ENCODE assay signal across 21 cellular contexts in the genomic region with DNA sequence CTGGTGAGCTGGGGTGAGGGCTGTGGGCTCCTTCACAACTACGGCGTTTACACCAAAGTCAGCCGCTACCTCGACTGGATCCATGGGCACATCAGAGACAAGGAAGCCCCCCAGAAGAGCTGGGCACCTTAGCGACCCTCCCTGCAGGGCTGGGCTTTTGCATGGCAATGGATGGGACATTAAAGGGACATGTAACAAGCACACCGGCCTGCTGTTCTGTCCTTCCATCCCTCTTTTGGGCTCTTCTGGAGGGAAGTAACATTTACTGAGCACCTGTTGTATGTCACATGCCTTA. TPM values are rescaled to one million over a fixed set of nuclear protein-coding genes. Genes with fewer than 3 reads are reported as not detected.
DNase-seq lines count a peak whose midpoint lies in the region; ATAC-seq and TF ChIP-seq lines count a peak whose summit lies in the region.
"Had no signal": no experiment of that assay in that cellular context is flagged by ENCODE, and none has a peak within 500 bp of the region (broad histone marks: within the 10 kb centered on the region; RNA-seq: fewer than 3 reads in every experiment).

No MANE protein-coding gene starts in this region.

- TF ChIP-seq POLR2A in esophagus muscularis mucosa (IDR thresholded peaks at IDR 0.05; ENCODE audit: low read depth), result no peak

- no peak for TF ChIP-seq CTCF in HEK293 (tag by site-specific recombination; IDR thresholded peaks at IDR 0.05)
- TF ChIP-seq CTCF in esophagus muscularis mucosa (IDR thresholded peaks at IDR 0.05), result no peak

- intact Hi-C loops in esophagus muscularis mucosa (cut with DNase I), result no loop called here

- no peaks in the 10 kb centered on the region for H3K9me3 ChIP-seq in HEK293 (ENCODE audit: control insufficient read depth, insufficient read depth, low read depth, low read length)
- H3K9me3 ChIP-seq in esophagus muscularis mucosa, result no peaks in the 10 kb centered on the region
- H3K9me3 ChIP-seq: A549, BLaER1, Caco-2 had no signal

- POLR2A ChIA-PET in HEK293 (lab: Yijun Ruan, JAX), result no interaction called here

- no peak for TF ChIP-seq EP300 in esophagus muscularis mucosa (IDR thresholded peaks at IDR 0.05)

- CTCF ChIA-PET in HEK293 (lab: Yijun Ruan, JAX), result interaction anchor here (0.6 to 1.4 kb wide), 3 partner anchors 13 to 131 kb away, joined by 3 to 4 read pairs (median 3); no protein-coding TSS in a partner anchor

- H3K4me1 ChIP-seq in HEK293 (ENCODE audit: control insufficient read depth, insufficient read depth, low read length), result no peaks in the 10 kb centered on the region
- H3K4me1 ChIP-seq in esophagus muscularis mucosa, result peaks cover under 1 to 2% (median under 1%) of the 10 kb centered on the region in 4 donors
- H3K4me1 ChIP-seq: A549, Caco-2 had no signal

- DNase-seq in AG08396 (ENCODE audit: low spot score) (peak; percentile 0), esophagus muscularis mucosa (ENCODE audit: extremely low spot score) (peak; percentile 90)
- DNase-seq in stimulated activated CD8-positive, alpha-beta memory T cell treated with anti-CD3 and anti-CD28 coated beads, Interleukin-4, amount 100 ng/mL, for 48 hours, result peak; percentile 5
- DNase-seq: 8988T; ACHN; Caco-2; CD4-positive, CD25-positive, alpha-beta regulatory T cell; CD8-positive, alpha-beta T cell; DMS153; DND-41; GM23248; H7; HCEC 1CT had no signal

- 75% methylated on average over 3 of the region's 6 CpGs for WGBS in esophagus muscularis mucosa

- H3K36me3 ChIP-seq in HEK293 (ENCODE audit: control insufficient read depth in 2 of 2, insufficient read depth in 1 of 2, low read length in 2 of 2) (no peaks in the 10 kb centered on the region), esophagus muscularis mucosa (peaks cover 0 to 5% (median 2%) of the 10 kb centered on the region in 4 donors)

- peaks cover 0 to 45% (median 5%) of the 10 kb centered on the region in 4 donors for H3K27me3 ChIP-seq in esophagus muscularis mucosa

- H3K27ac ChIP-seq in HEK293 (ENCODE audit: extremely low read depth, low read depth, low read length), result no peak overlapping the region
- H3K27ac ChIP-seq in esophagus muscularis mucosa (replicated peaks in 1 of 4), result no peak overlapping the region
- H3K27ac ChIP-seq: A549, BLaER1, C4-2B, GM23248 had no signal

- no peak for ATAC-seq in HG03469 (IDR thresholded peaks at IDR 0.05; ENCODE audit: unreplicated experiment)
- no peak for ATAC-seq in GM18870 (IDR thresholded peaks at IDR 0.05; ENCODE audit: unreplicated experiment)
- ATAC-seq in HG03457 (IDR thresholded peaks at IDR 0.05; ENCODE audit: unreplicated experiment), result no peak
- ATAC-seq: A549; CD8-positive, alpha-beta T cell had no signal

- H3K4me3 ChIP-seq in HEK293 (ENCODE audit: low read depth, low read length), result no peak overlapping the region
- H3K4me3 ChIP-seq in esophagus muscularis mucosa, result no peak overlapping the region
- H3K4me3 ChIP-seq: A549, BLaER1, GM23248 had no signal

TF ChIP-seq in HEK293, 187 proteins besides CTCF, POLR2A, EP300 and RAD21:
- TF ChIP-seq SCRT2 (tag by site-specific recombination; IDR thresholded peaks at IDR 0.05), result 0 out of 2 replicates have a peak, but pooled peaks have one; percentile 9
- no peak for TF ChIP-seq ZNF132 (tag by site-specific recombination; IDR thresholded peaks at IDR 0.05; ENCODE audit: borderline replicate concordance)
- no peak for TF ChIP-seq BCL11B (tag by site-specific recombination; IDR thresholded peaks at IDR 0.05; ENCODE audit: low read depth)
- TF ChIP-seq ZNF157 (tag by site-specific recombination; IDR thresholded peaks at IDR 0.05), result no peak
TF ChIP-seq in HEK293: peak in this region for 1.

RNA-seq across cellular contexts. Expression of gene PROC, which starts 10.5 kb away (rescaled TPM):
- not detected for total RNA-seq in esophagus muscularis mucosa
- total RNA-seq: B cell; CD4-positive, CD25-positive, alpha-beta regulatory T cell; GM23248 had no signal

RNA-seq across cellular contexts. Expression of gene MAP3K2, which starts 41.0 kb away (rescaled TPM):
- 10 to 100 TPM; 51.4 to 68.6 (median 66.2) TPM for total RNA-seq in esophagus muscularis mucosa

Comparison
In these comparisons a context has a peak if more than half of its experiments do, and no peak if none do; other contexts are left out.
1. DNase-seq: peak in every context shown above with its lines; median percentile 90 in esophagus muscularis mucosa; 5 in stimulated activated CD8-positive, alpha-beta memory T cell treated with anti-CD3 and anti-CD28 coated beads, Interleukin-4, amount 100 ng/mL, for 48 hours; 0 in AG08396.